ENCODE assay signal across 8 cellular contexts in genomic region chr16:31179153-31179746, GRCh38. TPM values are rescaled to one million over a fixed set of nuclear protein-coding genes. Genes with fewer than 3 reads are reported as not detected.
DNase-seq lines count a peak whose midpoint lies in the region; ATAC-seq and TF ChIP-seq lines count a peak whose summit lies in the region.

No MANE protein-coding gene starts in this region.

- H3K4me3 ChIP-seq in body of pancreas, result peak overlapping the region; percentile 8 to 36
- peak overlapping the region; percentile 72 for H3K4me3 ChIP-seq in lung

- no peak for TF ChIP-seq POLR2A in body of pancreas (IDR thresholded peaks at IDR 0.05)

- intact Hi-C loops in body of pancreas (cut with DNase I), result no loop called here

- ATAC-seq in GM18907 (IDR thresholded peaks at IDR 0.05; ENCODE audit: unreplicated experiment), result peak; percentile 14
- ATAC-seq in HG03354 (IDR thresholded peaks at IDR 0.05; ENCODE audit: poor library complexity, severe bottlenecking, unreplicated experiment), result peak; percentile 0
- ATAC-seq in body of pancreas, result peak; percentile 1
- ATAC-seq in lung (ENCODE audit: insufficient read depth, low FRiP score), result no peak
- no peak for ATAC-seq in HG02642 (IDR thresholded peaks at IDR 0.05; ENCODE audit: poor library complexity, unreplicated experiment)

- no peaks in the 10 kb centered on the region for H3K9me3 ChIP-seq in body of pancreas
- H3K9me3 ChIP-seq in lung (ENCODE audit: control insufficient read depth in 2 of 2, insufficient read depth in 1 of 2, low read length in 1 of 2), result no peaks in the 10 kb centered on the region

- peaks cover 31% of the 10 kb centered on the region for H3K4me1 ChIP-seq in body of pancreas
- peaks cover 8 to 10% of the 10 kb centered on the region in 2 donors for H3K4me1 ChIP-seq in lung (ENCODE audit: control insufficient read depth in 2 of 2, insufficient read depth in 2 of 2, low read length in 2 of 2)

- WGBS in body of pancreas, 2 donors, result 3 to 12% methylated on average over 8 to 29 of the region's 29 CpGs
- WGBS in lung, 2 donors, result 3 to 4% methylated on average over 29 of the region's 29 CpGs

- peak overlapping the region; percentile 94 to 97 (median 96) for H3K27ac ChIP-seq in body of pancreas
- H3K27ac ChIP-seq in lung (ENCODE audit: low read depth in 1 of 2, low read length in 1 of 2), result peak overlapping the region; percentile 90 to 95

- H3K36me3 ChIP-seq in body of pancreas (replicated peaks in 1 of 2; ENCODE audit: insufficient read depth in 1 of 2, low read depth in 2 of 2) (peaks cover 0 to 5% of the 10 kb centered on the region in 2 donors), lung (ENCODE audit: control insufficient read depth in 2 of 2, insufficient read depth in 2 of 2, low read length in 2 of 2) (peaks cover 10 to 12% of the 10 kb centered on the region in 2 donors)

- no peak for TF ChIP-seq CTCF in body of pancreas (IDR thresholded peaks at IDR 0.05)
- no peak for TF ChIP-seq CTCF in lung (IDR thresholded peaks at IDR 0.05; ENCODE audit: control extremely low read depth, extremely low read depth)

- DNase-seq in body of pancreas (no peak), lung (ENCODE audit: low spot score) (no peak), ureter (ENCODE audit: low spot score) (peak; percentile 51), NOMO-1 (lab: John Stamatoyannopoulos, UW; ENCODE audit: unreplicated experiment in 2 of 2) (no peak), cortex of kidney (lab: John Stamatoyannopoulos, UW) (no peak)

- H3K27me3 ChIP-seq in body of pancreas (no peaks in the 10 kb centered on the region), lung (ENCODE audit: control insufficient read depth, insufficient read depth) (no peaks in the 10 kb centered on the region)

RNA-seq across cellular contexts. Expression of gene FUS, which starts 0.7 kb away (rescaled TPM):
- 10 to 100 TPM; 43.6 to 68.9 TPM for total RNA-seq in body of pancreas
- 100 to 1,000 TPM; 110 to 272 TPM for total RNA-seq in lung
- 100 to 1,000 TPM; 237 to 248 TPM for polyA plus RNA-seq in lung
- 390 TPM for total RNA-seq in ureter

RNA-seq across cellular contexts. Expression of gene PYCARD, which starts 23.3 kb away (rescaled TPM):
- total RNA-seq in body of pancreas (10 to 100 TPM; 12.7 to 13.8 TPM), lung (10 to 100 TPM; 24.1 to 77.8 TPM), ureter (39.6 TPM)
- 100 to 1,000 TPM in 1 of 2 donors, 10 to 100 TPM in 1; 62.3 to 119 TPM for polyA plus RNA-seq in lung

RNA-seq across cellular contexts. Expression of gene PRSS36, which starts 29.4 kb away (rescaled TPM):
- 10 to 100 TPM in 1 of 2 donors, under 1 TPM in 1; 0.52 to 65.3 TPM for total RNA-seq in body of pancreas
- total RNA-seq in lung, result 1 to 10 TPM in 1 of 2 donors, under 1 TPM in 1; 0.43 to 4.2 TPM
- polyA plus RNA-seq in lung, result 1 to 10 TPM; 2.6 to 3.6 TPM
- total RNA-seq in ureter, result 1.1 TPM

RNA-seq across cellular contexts. Expression of gene TRIM72, which starts 34.7 kb away (rescaled TPM):
- total RNA-seq in body of pancreas, result not detected
- under 1 TPM in 1 of 2 donors, not detected in 1; 0.09 TPM for total RNA-seq in lung
- polyA plus RNA-seq in lung, result under 1 TPM; 0.02 to 0.03 TPM
- not detected for total RNA-seq in ureter

RNA-seq across cellular contexts. Expression of gene PYDC1, which starts 37.7 kb away (rescaled TPM):
- total RNA-seq in body of pancreas (not detected), lung (not detected), ureter (not detected)
- not detected for polyA plus RNA-seq in lung

Comparison
In these comparisons a context has a peak if more than half of its experiments do, and no peak if none do; other contexts are left out.
1. ATAC-seq: peak in GM18907 (single experiment), HG03354 (single experiment) and body of pancreas (single experiment); none in lung (single experiment) and HG02642 (single experiment).